Comparison of ENCODE assay signal across 8 cellular contexts in the genomic region with DNA sequence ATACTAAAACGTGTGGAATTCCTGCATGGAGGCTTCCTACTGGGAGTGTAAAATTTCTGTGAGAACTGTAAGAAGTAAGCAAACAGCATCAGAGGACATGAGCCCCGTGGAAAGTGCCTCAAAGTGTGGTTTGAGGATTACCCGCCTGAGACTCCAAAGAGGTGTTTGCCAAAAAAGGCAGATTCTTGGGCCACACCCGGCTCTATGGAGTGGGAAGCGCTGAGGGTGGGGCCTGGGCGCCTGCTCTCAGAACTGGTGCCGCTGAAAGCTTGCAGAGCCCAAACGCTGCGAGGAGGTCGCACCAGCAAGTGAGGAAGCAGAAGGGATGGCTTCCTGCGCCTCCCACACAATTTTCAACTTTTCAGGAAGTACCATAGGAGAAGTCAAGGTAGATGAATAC. TPM values are rescaled to one million over a fixed set of nuclear protein-coding genes. Genes with fewer than 3 reads are reported as not detected.
DNase-seq lines count a peak whose midpoint lies in the region; ATAC-seq and TF ChIP-seq lines count a peak whose summit lies in the region.

No MANE protein-coding gene starts in this region.

- no peaks in the 10 kb centered on the region for H3K36me3 Mint-ChIP-seq in activated CD4-positive, alpha-beta T cell treated with anti-CD3 and anti-CD28 coated beads, Interleukin-2, amount 10 ng/mL, durations not matched to agents 7 days and 5 days (ENCODE audit: low read depth)

- no peak overlapping the region for H3K4me3 Mint-ChIP-seq in activated CD4-positive, alpha-beta T cell treated with anti-CD3 and anti-CD28 coated beads, Interleukin-2, amount 10 ng/mL, durations not matched to agents 7 days and 5 days

- peaks cover 3% of the 10 kb centered on the region for H3K27me3 Mint-ChIP-seq in activated CD4-positive, alpha-beta T cell treated with anti-CD3 and anti-CD28 coated beads, Interleukin-2, amount 10 ng/mL, durations not matched to agents 7 days and 5 days

- no peaks in the 10 kb centered on the region for H3K27me3 ChIP-seq in H7 (ENCODE audit: control insufficient read depth, insufficient read depth, low read length)
- H3K27me3 ChIP-seq in skeletal muscle satellite cell (ENCODE audit: control insufficient read depth, insufficient read depth, low read length), result peaks cover 4% of the 10 kb centered on the region

- no peak overlapping the region for H3K4me3 ChIP-seq in H7 (ENCODE audit: insufficient read depth, low read depth, low read length)
- no peak overlapping the region for H3K4me3 ChIP-seq in fibroblast of the aortic adventitia (ENCODE audit: low read depth, low read length)
- H3K4me3 ChIP-seq in skeletal muscle satellite cell (ENCODE audit: low read length), result no peak overlapping the region

- CTCF ChIA-PET in activated CD4-positive, alpha-beta T cell treated with anti-CD3 and anti-CD28 coated beads, Interleukin-2, amount 10 ng/mL, durations not matched to agents 7 days and 5 days (lab: Charles Lee), result interaction anchor here (0.6 to 5.7 kb wide), 13 partner anchors 8 to 204 kb away, joined by 3 to 44 read pairs (median 4); no protein-coding TSS in a partner anchor

- no peaks in the 10 kb centered on the region for H3K9me3 Mint-ChIP-seq in activated CD4-positive, alpha-beta T cell treated with anti-CD3 and anti-CD28 coated beads, Interleukin-2, amount 10 ng/mL, durations not matched to agents 7 days and 5 days

- H3K9me3 ChIP-seq in skeletal muscle satellite cell (replicated peaks; ENCODE audit: low read length), result no peaks in the 10 kb centered on the region

- peak overlapping the region; percentile 91 for H3K27ac Mint-ChIP-seq in activated CD4-positive, alpha-beta T cell treated with anti-CD3 and anti-CD28 coated beads, Interleukin-2, amount 10 ng/mL, durations not matched to agents 7 days and 5 days

- H3K9ac ChIP-seq in skeletal muscle satellite cell (ENCODE audit: low read depth, low read length), result peak overlapping the region; percentile 76

- no peaks in the 10 kb centered on the region for H3K36me3 ChIP-seq in H7 (replicated peaks; ENCODE audit: control insufficient read depth, insufficient read depth, low read length)
- no peaks in the 10 kb centered on the region for H3K36me3 ChIP-seq in skeletal muscle satellite cell (ENCODE audit: insufficient read depth, low read length)

- H3K4me1 Mint-ChIP-seq in activated CD4-positive, alpha-beta T cell treated with anti-CD3 and anti-CD28 coated beads, Interleukin-2, amount 10 ng/mL, durations not matched to agents 7 days and 5 days, result peaks cover 16% of the 10 kb centered on the region

- POLR2A ChIA-PET in activated CD4-positive, alpha-beta T cell treated with anti-CD3 and anti-CD28 coated beads, Interleukin-2, amount 10 ng/mL, durations not matched to agents 7 days and 5 days (lab: Charles Lee), result no interaction called here

- ATAC-seq in HG02973 (IDR thresholded peaks at IDR 0.05; ENCODE audit: unreplicated experiment) (no peak), GM18873 (IDR thresholded peaks at IDR 0.05; ENCODE audit: low FRiP score, unreplicated experiment) (no peak)

- H3K4me2 ChIP-seq in skeletal muscle satellite cell (ENCODE audit: low read length), result no peak overlapping the region

- DNase-seq in H7, result peak; percentile 50
- peak; percentile 14 for DNase-seq in activated CD4-positive, alpha-beta T cell treated with anti-CD3 and anti-CD28 coated beads, Interleukin-2, amount 10 ng/mL, durations not matched to agents 7 days and 5 days
- DNase-seq in fibroblast of the aortic adventitia (ENCODE audit: low read depth), result peak; percentile 73
- DNase-seq in NCI-H2081 (lab: John Stamatoyannopoulos, UW), result no peak
- DNase-seq in ureter (ENCODE audit: low spot score), result no peak

- no peak for TF ChIP-seq CTCF in fibroblast of the aortic adventitia (IDR thresholded peaks at IDR 0.05; ENCODE audit: insufficient read depth, low read length)

- peaks cover 7% of the 10 kb centered on the region for H3K4me1 ChIP-seq in skeletal muscle satellite cell (ENCODE audit: control insufficient read depth, insufficient read depth, low read length)

RNA-seq across cellular contexts. Expression of gene PSEN2, which starts 43.0 kb away (rescaled TPM):
- 24.7 and 39.0 TPM in 2 replicates for total RNA-seq in H7 (2014; rRNA removed; shearing (Covaris generic))
- 1 to 10 TPM; 2.0 to 2.9 TPM for total RNA-seq in activated CD4-positive, alpha-beta T cell treated with anti-CD3 and anti-CD28 coated beads, Interleukin-2, amount 10 ng/mL, durations not matched to agents 7 days and 5 days
- 13.1 and 42.7 TPM in 2 replicates for total RNA-seq in fibroblast of the aortic adventitia (ENCODE audit: low replicate concordance)
- total RNA-seq in skeletal muscle satellite cell (2012; rRNA removed), result 11.1 and 14.4 TPM in 2 replicates
- 29.1 TPM for total RNA-seq in ureter

Comparison
In these comparisons a context has a peak if more than half of its experiments do, and no peak if none do; other contexts are left out.
1. DNase-seq: peak in H7 (single experiment), activated CD4-positive, alpha-beta T cell treated with anti-CD3 and anti-CD28 coated beads, Interleukin-2, amount 10 ng/mL, durations not matched to agents 7 days and 5 days (single experiment) and fibroblast of the aortic adventitia (single experiment); none in NCI-H2081 (0 of 2) and ureter (single experiment).